29 cellular contexts compared by ENCODE assay signal in the genomic region with DNA sequence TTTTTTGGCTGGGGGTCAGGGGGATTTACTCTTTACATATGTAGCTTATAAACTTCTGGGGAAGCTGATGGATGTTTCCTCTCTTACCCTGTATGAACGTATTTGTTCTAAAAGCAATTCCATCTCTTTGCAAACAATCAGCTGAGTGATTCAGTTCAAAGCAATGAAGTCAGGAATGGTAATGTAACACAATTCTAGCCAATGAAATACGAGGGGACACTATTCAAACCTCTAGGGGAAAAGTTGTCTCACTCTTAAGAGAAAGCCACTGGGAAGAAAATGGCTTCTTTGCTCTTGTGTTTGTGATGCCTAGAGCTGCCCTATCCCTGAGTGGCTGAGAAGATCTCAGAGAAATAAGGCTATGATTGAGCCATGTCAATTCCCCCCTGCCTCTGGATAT.
DNase-seq lines count a peak whose midpoint lies in the region; ATAC-seq, FAIRE-seq and TF ChIP-seq lines count a peak whose summit lies in the region.
"Had no signal": no experiment of that assay in that cellular context is flagged by ENCODE, and none has a peak within 500 bp of the region (broad histone marks: within the 10 kb centered on the region; RNA-seq: fewer than 3 reads in every experiment).

No MANE protein-coding gene starts in this region.

- POLR2A ChIA-PET in Caco-2 (lab: Charles Lee) (interaction anchor here (0.6 kb wide), 1 partner anchor 299 kb away, joined by 3 read pairs; no protein-coding TSS in a partner anchor), IMR-90 (lab: Charles Lee; ENCODE audit: unreplicated experiment) (no interaction called here)

- H2BK15ac ChIP-seq in IMR-90 (ENCODE audit: low read depth, low read length) (no peak overlapping the region), neuronal stem cell (ENCODE audit: low read length) (no peak overlapping the region)

- H3K4me1 Mint-ChIP-seq in Caco-2 (ENCODE audit: low read depth, unreplicated experiment) = peaks cover 12% of the 10 kb centered on the region
- H3K4me1 Mint-ChIP-seq: activated CD4-positive, alpha-beta memory T cell treated with anti-CD3 and anti-CD28 coated beads, Interleukin-2, amount 10 ng/mL, durations not matched to agents 7 days and 5 days; activated T-helper 17 cell treated with anti-CD3 and anti-CD28 coated beads, Interleukin-2, amount 50 U/mL, for 72 hours; naive thymus-derived CD4-positive, alpha-beta T cell; stimulated activated memory B cell treated with anti-CD40 and anti-IgM and Interleukin-4, amounts not matched to agents 10 μg/mL and 1 μg/mL and 100 μg/mL, for 72 hours; T-helper 17 cell had no signal

- BruUV-seq in Caco-2 (replicated peaks; lab: Mats Ljungman, UMichigan) (no TSS peak), IMR-90 (replicated peaks; lab: Mats Ljungman, UMichigan) (no TSS peak)

- no peak for TF ChIP-seq POLR2A in IMR-90 (IDR thresholded peaks at IDR 0.05; ENCODE audit: low read depth, low read length)

- H3K4me3 Mint-ChIP-seq in Caco-2 (ENCODE audit: unreplicated experiment) = no peak overlapping the region
- H3K4me3 Mint-ChIP-seq: activated CD4-positive, alpha-beta memory T cell treated with anti-CD3 and anti-CD28 coated beads, Interleukin-2, amount 10 ng/mL, durations not matched to agents 7 days and 5 days; activated T-helper 17 cell treated with anti-CD3 and anti-CD28 coated beads, Interleukin-2, amount 50 U/mL, for 72 hours; naive thymus-derived CD4-positive, alpha-beta T cell; stimulated activated memory B cell treated with anti-CD40 and anti-IgM and Interleukin-4, amounts not matched to agents 10 μg/mL and 1 μg/mL and 100 μg/mL, for 72 hours; T-helper 17 cell had no signal

- TF ChIP-seq RAD21 in IMR-90 (IDR thresholded peaks at IDR 0.05; ENCODE audit: low read length) = no peak

- peak overlapping the region; percentile 56; the same call in 1 of the 2 replicates for H2BK120ac ChIP-seq in IMR-90 (ENCODE audit: low read depth, low read length)
- H2BK120ac ChIP-seq in neuronal stem cell (ENCODE audit: low read depth, low read length) = no peak overlapping the region

- H3K56ac ChIP-seq in IMR-90 (ENCODE audit: extremely low read depth, insufficient read depth, low read length) = no peak overlapping the region

- dilution Hi-C loops in IMR-90 (cut with HindIII; ENCODE audit: low sequenced_read_pairs, unreplicated experiment) = no loop called here

- no peak overlapping the region for H2AFZ ChIP-seq in IMR-90 (replicated peaks; ENCODE audit: low read length, poor library complexity)
- H2AFZ ChIP-seq in neuronal stem cell (ENCODE audit: low read length) = peak overlapping the region; percentile 74

- H3K14ac ChIP-seq in IMR-90 (replicated peaks; ENCODE audit: low read depth, low read length) = no peak overlapping the region
- no peak overlapping the region for H3K14ac ChIP-seq in neuronal stem cell (ENCODE audit: low read length)

- no peak overlapping the region for H3K4ac ChIP-seq in IMR-90 (ENCODE audit: low read depth, low read length)
- no peak overlapping the region for H3K4ac ChIP-seq in neuronal stem cell (ENCODE audit: low read length)

- H3K4me3 ChIP-seq in Caco-2 (ENCODE audit: low read depth, low read length) (no peak overlapping the region), IMR-90 (ENCODE audit: insufficient read depth, low read depth, low read length) (no peak overlapping the region), bronchial epithelial cell (ENCODE audit: low read depth, low read length) (no peak overlapping the region), neuronal stem cell (ENCODE audit: low read length in 2 of 2) (no peak overlapping the region)
- H3K4me3 ChIP-seq: spleen, upper lobe of left lung had no signal

- intact Hi-C loops in Caco-2 (cut with micrococcal nuclease; ENCODE audit: unreplicated experiment) (no loop called here), IMR-90 (cut with micrococcal nuclease) (no loop called here)

- H3K4me1 ChIP-seq in Caco-2 (peaks cover 9% of the 10 kb centered on the region; the same call in 1 of the 2 replicates), IMR-90 (ENCODE audit: control insufficient read depth, insufficient read depth, low read length) (peaks cover 3% of the 10 kb centered on the region; the same call in 1 of the 2 replicates), neuronal stem cell (ENCODE audit: control insufficient read depth in 2 of 2, insufficient read depth in 1 of 2, low read depth in 1 of 2, low read length in 2 of 2) (no peaks in the 10 kb centered on the region)
- H3K4me1 ChIP-seq: spleen, upper lobe of left lung had no signal

- DNase-seq in Caco-2 (peak in 1 of 2 experiments; percentile 6), IMR-90 (peak; percentile 69), bronchial epithelial cell (ENCODE audit: low read depth) (peak; percentile 67), neuronal stem cell (ENCODE audit: low spot score) (no peak), NCI-H1417 (lab: John Stamatoyannopoulos, UW) (no peak)
- no peak for DNase-seq in stimulated activated CD8-positive, alpha-beta memory T cell treated with anti-CD3 and anti-CD28 coated beads, Interleukin-4, amount 100 ng/mL, for 48 hours
- DNase-seq: activated CD4-positive, alpha-beta memory T cell treated with anti-CD3 and anti-CD28 coated beads, Interleukin-2, amount 10 ng/mL, durations not matched to agents 7 days and 5 days; activated CD4-positive, alpha-beta T cell treated with anti-CD3 and anti-CD28 coated beads for 1 hour; activated naive CD4-positive, alpha-beta T cell treated with anti-CD3 and anti-CD28 coated beads, Interleukin-2, amount 50 U/mL, for 16 hours; anterior cingulate cortex; central memory CD4-positive, alpha-beta T cell; GOT3; kidney; midbrain; naive thymus-derived CD4-positive, alpha-beta T cell; NCI-H1105; NCI-H2081; NCI-H2227 treated with DMSO at 0.1 percent for 48 hours; NCI-H748 treated with DMSO at 0.1 percent for 48 hours; retina; RPMI8226; spleen; stimulated activated CD4-positive, alpha-beta T cell treated with anti-CD3 and anti-CD28 coated beads, Interleukin-2, amount 100 ng/mL, for 48 hours; substantia nigra; T-helper 17 cell; upper lobe of left lung had no signal

- H4K8ac ChIP-seq in IMR-90 (ENCODE audit: low read depth in 2 of 2, low read length in 2 of 2) (no peak overlapping the region; a peak in 1 of 4 replicates), neuronal stem cell (ENCODE audit: low read depth, low read length) (no peak overlapping the region)

- FAIRE-seq in bronchial epithelial cell (lab: Jason Lieb, UNC) = no peak
- FAIRE-seq: kidney had no signal

- H3K23ac ChIP-seq in IMR-90 (ENCODE audit: low read depth, low read length) = no peak overlapping the region
- no peak overlapping the region for H3K23ac ChIP-seq in neuronal stem cell (ENCODE audit: low read depth, low read length, poor library complexity)

- in situ Hi-C loops in IMR-90 (cut with MboI; ENCODE audit: low sequenced_read_pairs) = no loop called here

- H2BK20ac ChIP-seq in IMR-90 (ENCODE audit: low read depth, low read length) = no peak overlapping the region

- H3K27me3 ChIP-seq in Caco-2 (replicated peaks; ENCODE audit: control insufficient read depth, insufficient read depth, low read length) (no peaks in the 10 kb centered on the region), IMR-90 (ENCODE audit: control insufficient read depth, insufficient read depth, low read length) (no peaks in the 10 kb centered on the region), bronchial epithelial cell (ENCODE audit: control insufficient read depth, insufficient read depth, low read length) (no peaks in the 10 kb centered on the region), neuronal stem cell (ENCODE audit: control insufficient read depth in 3 of 3, insufficient read depth in 3 of 3, low read depth in 1 of 3, low read length in 3 of 3) (no peaks in the 10 kb centered on the region)
- H3K27me3 ChIP-seq: spleen, upper lobe of left lung had no signal

- WGBS in IMR-90 (ENCODE audit: extremely low coverage in 2 of 2, insufficient read length in 1 of 2), 2 experiments = no CpG with 5 or more reads among the region's 2 CpGs
- WGBS in neuronal stem cell (ENCODE audit: extremely low coverage in 2 of 2, insufficient read length in 2 of 2, insufficient replicate concordance in 1 of 2), 2 donors = no CpG with 5 or more reads among the region's 2 CpGs

- CTCF ChIA-PET in Caco-2 (lab: Charles Lee) = interaction anchor here (0.7 to 0.9 kb wide), 2 partner anchors 18 to 417 kb away, joined by 3 read pairs; no protein-coding TSS in a partner anchor
- CTCF ChIA-PET in IMR-90 (lab: Yijun Ruan, JAX) = interaction anchor here (0.6 kb wide), 1 partner anchor 53 kb away, joined by 3 read pairs; no protein-coding TSS in a partner anchor

- H2BK5ac ChIP-seq in IMR-90 (ENCODE audit: low read depth, low read length, poor library complexity, severe bottlenecking) = peak overlapping the region; percentile 71
- no peak overlapping the region for H2BK5ac ChIP-seq in neuronal stem cell (ENCODE audit: low read length)

- H3K4me2 ChIP-seq in IMR-90 (ENCODE audit: low read depth, low read length) (peak overlapping the region; percentile 20; the same call in 1 of the 2 replicates), neuronal stem cell (ENCODE audit: insufficient read depth, low read length, poor library complexity, severe bottlenecking) (no peak overlapping the region)

- H2AK5ac ChIP-seq in IMR-90 (ENCODE audit: low read depth, low read length) = no peak overlapping the region
- H2AK5ac ChIP-seq in neuronal stem cell (ENCODE audit: low read depth, low read length) = no peak overlapping the region

- H3K27me3 Mint-ChIP-seq in Caco-2 (ENCODE audit: insufficient read depth, unreplicated experiment) = no peaks in the 10 kb centered on the region
- H3K27me3 Mint-ChIP-seq: activated CD4-positive, alpha-beta memory T cell treated with anti-CD3 and anti-CD28 coated beads, Interleukin-2, amount 10 ng/mL, durations not matched to agents 7 days and 5 days; activated T-helper 17 cell treated with anti-CD3 and anti-CD28 coated beads, Interleukin-2, amount 50 U/mL, for 72 hours; naive thymus-derived CD4-positive, alpha-beta T cell; stimulated activated memory B cell treated with anti-CD40 and anti-IgM and Interleukin-4, amounts not matched to agents 10 μg/mL and 1 μg/mL and 100 μg/mL, for 72 hours; T-helper 17 cell had no signal

- H3K9me3 Mint-ChIP-seq in Caco-2 (ENCODE audit: unreplicated experiment) = peaks cover 9% of the 10 kb centered on the region

- H3K36me3 ChIP-seq in Caco-2 (ENCODE audit: control insufficient read depth, insufficient read depth, low read length) (no peaks in the 10 kb centered on the region), IMR-90 (ENCODE audit: control insufficient read depth, insufficient read depth, low read length) (no peaks in the 10 kb centered on the region), bronchial epithelial cell (ENCODE audit: control insufficient read depth, insufficient read depth, low read length) (no peaks in the 10 kb centered on the region), neuronal stem cell (replicated peaks in 1 of 2; ENCODE audit: control insufficient read depth in 2 of 2, insufficient read depth in 2 of 2, low read length in 2 of 2) (no peaks in the 10 kb centered on the region)
- H3K36me3 ChIP-seq: spleen, upper lobe of left lung had no signal

- peak overlapping the region; percentile 11 for H3K27ac Mint-ChIP-seq in Caco-2 (ENCODE audit: unreplicated experiment)
- H3K27ac Mint-ChIP-seq: activated CD4-positive, alpha-beta memory T cell treated with anti-CD3 and anti-CD28 coated beads, Interleukin-2, amount 10 ng/mL, durations not matched to agents 7 days and 5 days; activated T-helper 17 cell treated with anti-CD3 and anti-CD28 coated beads, Interleukin-2, amount 50 U/mL, for 72 hours; naive thymus-derived CD4-positive, alpha-beta T cell; stimulated activated memory B cell treated with anti-CD40 and anti-IgM and Interleukin-4, amounts not matched to agents 10 μg/mL and 1 μg/mL and 100 μg/mL, for 72 hours; T-helper 17 cell had no signal

- H4K5ac ChIP-seq in IMR-90 (ENCODE audit: low read depth, low read length) = no peak overlapping the region

- no peaks in the 10 kb centered on the region for H3K36me3 Mint-ChIP-seq in Caco-2 (ENCODE audit: insufficient read depth, unreplicated experiment)
- H3K36me3 Mint-ChIP-seq: naive thymus-derived CD4-positive, alpha-beta T cell; stimulated activated memory B cell treated with anti-CD40 and anti-IgM and Interleukin-4, amounts not matched to agents 10 μg/mL and 1 μg/mL and 100 μg/mL, for 72 hours had no signal

- H3K27ac ChIP-seq in IMR-90 (ENCODE audit: insufficient read depth, low read length) = no peak overlapping the region
- H3K27ac ChIP-seq in neuronal stem cell (replicated peaks; ENCODE audit: low read length) = no peak overlapping the region
- H3K27ac ChIP-seq: spleen, upper lobe of left lung had no signal

- H3K9me1 ChIP-seq in IMR-90 (ENCODE audit: insufficient read depth, low read length) = no peaks in the 10 kb centered on the region

- H3K9me3 ChIP-seq in Caco-2 (no peaks in the 10 kb centered on the region; the same call in 1 of the 2 replicates), IMR-90 (ENCODE audit: control insufficient read depth, insufficient read depth, low read length) (no peaks in the 10 kb centered on the region; the same call in 1 of the 2 replicates), neuronal stem cell (replicated peaks in 1 of 2; ENCODE audit: control insufficient read depth in 2 of 2, insufficient read depth in 1 of 2, low read depth in 1 of 2, low read length in 2 of 2) (no peaks in the 10 kb centered on the region)

- H4K91ac ChIP-seq in IMR-90 (ENCODE audit: insufficient read depth, low read depth, low read length) (peak overlapping the region; percentile 24; the same call in 1 of the 2 replicates), neuronal stem cell (ENCODE audit: low read depth, low read length, poor library complexity) (no peak overlapping the region)

- peak; percentile 93 for ATAC-seq in IMR-90 (ENCODE audit: low read depth)
- no peak for ATAC-seq in HG03135 (IDR thresholded peaks at IDR 0.05; ENCODE audit: unreplicated experiment)
- ATAC-seq: activated T-helper 17 cell treated with anti-CD3 and anti-CD28 coated beads, Interleukin-2, amount 50 U/mL, for 72 hours; naive thymus-derived CD4-positive, alpha-beta T cell; stimulated activated memory B cell treated with anti-CD40 and anti-IgM and Interleukin-4, amounts not matched to agents 10 μg/mL and 1 μg/mL and 100 μg/mL, for 72 hours; T-helper 17 cell had no signal

- H2BK12ac ChIP-seq in neuronal stem cell (ENCODE audit: low read length) = no peak overlapping the region

- H3K18ac ChIP-seq in IMR-90 (ENCODE audit: low read depth, low read length) (peak overlapping the region; percentile 24; the same call in 1 of the 2 replicates), neuronal stem cell (ENCODE audit: low read length) (no peak overlapping the region)

- H3K9ac ChIP-seq in IMR-90 (ENCODE audit: low read depth, low read length) = no peak overlapping the region
- H3K9ac ChIP-seq in neuronal stem cell (ENCODE audit: low read depth, low read length, poor library complexity) = no peak overlapping the region

- H4K20me1 ChIP-seq in IMR-90 (ENCODE audit: insufficient read depth, low read length) = no peaks in the 10 kb centered on the region

- H3K79me1 ChIP-seq in IMR-90 (ENCODE audit: low read depth in 1 of 2, low read length in 2 of 2) (no peaks in the 10 kb centered on the region), neuronal stem cell (ENCODE audit: low read depth, low read length) (no peaks in the 10 kb centered on the region)

- no peak overlapping the region for H2AK9ac ChIP-seq in IMR-90 (replicated peaks; ENCODE audit: low read depth, low read length, poor library complexity)

- no peak for TF ChIP-seq CTCF in Caco-2 (IDR thresholded peaks at IDR 0.05; ENCODE audit: insufficient read depth in 1 of 2, low read depth in 1 of 2, low read length in 1 of 2, severe bottlenecking in 1 of 2, unreplicated experiment in 1 of 2)
- TF ChIP-seq CTCF in IMR-90 (conservative IDR thresholded peaks at IDR 0.05; ENCODE audit: low read depth, low read length) = no peak
- no peak for TF ChIP-seq CTCF in bronchial epithelial cell (IDR thresholded peaks at IDR 0.05; ENCODE audit: insufficient read depth, low read length, severe bottlenecking)

Comparison
In these comparisons a context has a peak if more than half of its experiments do, and no peak if none do; other contexts are left out.
1. DNase-seq: peak in IMR-90 (single experiment) and bronchial epithelial cell (single experiment); none in neuronal stem cell (single experiment), NCI-H1417 (0 of 3) and stimulated activated CD8-positive, alpha-beta memory T cell treated with anti-CD3 and anti-CD28 coated beads, Interleukin-4, amount 100 ng/mL, for 48 hours (single experiment).